In the genomic region with DNA sequence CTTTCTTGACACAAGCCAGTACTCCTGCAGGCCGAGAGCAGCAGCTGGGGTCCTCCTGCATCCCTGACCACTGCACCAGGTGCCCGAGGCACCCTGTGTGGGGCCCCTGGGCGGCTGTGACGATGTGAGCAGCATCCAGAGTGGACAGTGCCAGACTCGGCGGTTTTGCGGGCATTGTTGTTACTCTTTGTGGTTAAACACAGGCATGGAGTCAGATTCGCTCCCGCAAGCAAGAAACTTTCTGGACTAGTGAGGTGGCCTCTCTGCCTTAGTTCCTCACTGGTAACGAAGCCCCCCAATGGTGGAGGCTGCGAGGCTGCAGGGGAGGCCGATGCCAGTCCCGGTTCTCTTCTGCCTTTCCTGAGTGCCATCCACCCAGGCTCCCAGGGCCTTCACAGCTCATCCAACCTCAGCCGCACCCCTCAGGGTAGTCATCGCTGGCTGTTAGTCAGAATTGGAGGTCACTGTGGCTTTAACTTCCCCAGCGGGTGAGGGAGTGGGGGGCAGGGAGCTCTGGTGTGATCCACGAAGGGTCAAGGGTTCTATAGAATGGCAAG, we compare ENCODE assay signal across 18 cellular contexts. TPM values are rescaled to one million over a fixed set of nuclear protein-coding genes. Genes with fewer than 3 reads are reported as not detected.
DNase-seq lines count a peak whose midpoint lies in the region; ATAC-seq and TF ChIP-seq lines count a peak whose summit lies in the region.
"Had no signal": no experiment of that assay in that cellular context is flagged by ENCODE, and none has a peak within 500 bp of the region (broad histone marks: within the 10 kb centered on the region; RNA-seq: fewer than 3 reads in every experiment).

No MANE protein-coding gene starts in this region.

- intact Hi-C loops in cardiac septum (cut with DNase I): no loop called here
- intact Hi-C loops in upper lobe of right lung (cut with DNase I): loop anchor here (10.0 kb wide), 1 partner anchor 87 kb away; no protein-coding TSS in a partner anchor

- H3K36me3 ChIP-seq in right atrium auricular region (no peaks in the 10 kb centered on the region), RWPE2 (ENCODE audit: low read depth) (no peaks in the 10 kb centered on the region), upper lobe of right lung (no peaks in the 10 kb centered on the region)
- H3K36me3 ChIP-seq: right lobe of liver, uterus had no signal

- DNase-seq in cardiac septum (ENCODE audit: low spot score): peak; percentile 9
- DNase-seq in right atrium auricular region (ENCODE audit: low spot score): no peak
- DNase-seq in RWPE2 (ENCODE audit: low spot score): no peak
- peak; percentile 10 for DNase-seq in fibroblast of villous mesenchyme (ENCODE audit: low read depth)
- peak; percentile 31 for DNase-seq in upper lobe of right lung
- no peak for DNase-seq in NCI-H526 (lab: John Stamatoyannopoulos, UW)
- DNase-seq in GM13976 (ENCODE audit: low spot score): no peak
- DNase-seq: activated T-cell treated with anti-CD3 and anti-CD28 coated beads, Interleukin-2, amount 50 U/mL, for 72 hours; amygdala; NCI-H187; NCI-H774; Right ventricle myocardium superior; T-helper 9 cell; uterus had no signal

- no peak for TF ChIP-seq CTCF in right atrium auricular region (IDR thresholded peaks at IDR 0.05)
- no peak for TF ChIP-seq CTCF in RWPE2 (IDR thresholded peaks at IDR 0.05; ENCODE audit: poor library complexity, severe bottlenecking)
- TF ChIP-seq CTCF in fibroblast of villous mesenchyme (IDR thresholded peaks at IDR 0.05; ENCODE audit: insufficient read depth, low read depth, low read length): no peak
- TF ChIP-seq CTCF in upper lobe of right lung (IDR thresholded peaks at IDR 0.05): no peak
- no peak for TF ChIP-seq CTCF in GM13976 (IDR thresholded peaks at IDR 0.05; ENCODE audit: borderline replicate concordance, control extremely low read depth, extremely low read depth, insufficient read depth, missing control alignments)

- in situ Hi-C loops in GM13976 (cut with MboI; ENCODE audit: low sequenced_read_pairs, unreplicated experiment): no loop called here

- peaks cover 0 to 9% of the 10 kb centered on the region in 2 donors for H3K27me3 ChIP-seq in right atrium auricular region
- H3K27me3 ChIP-seq in RWPE2 (ENCODE audit: insufficient read depth, poor library complexity, severe bottlenecking): peaks cover 15% of the 10 kb centered on the region
- H3K27me3 ChIP-seq in upper lobe of right lung: peaks cover 52% of the 10 kb centered on the region
- H3K27me3 ChIP-seq: uterus had no signal

- H3K27ac ChIP-seq in right atrium auricular region (no peak overlapping the region), RWPE2 (ENCODE audit: poor library complexity, severe bottlenecking) (no peak overlapping the region), upper lobe of right lung (peak overlapping the region; percentile 26)
- H3K27ac ChIP-seq: A549, right lobe of liver, uterus had no signal

- ATAC-seq in RWPE2 (ENCODE audit: low read depth): peak; percentile 20; the same call in 1 of the 3 replicates
- ATAC-seq in upper lobe of right lung: no peak
- ATAC-seq in GM21723 (IDR thresholded peaks at IDR 0.05; ENCODE audit: unreplicated experiment): no peak
- ATAC-seq: A549; activated T-cell treated with anti-CD3 and anti-CD28 coated beads, Interleukin-2, amount 50 U/mL, for 72 hours; stimulated activated memory B cell treated with anti-CD40 and anti-IgM and Interleukin-4, amounts not matched to agents 10 μg/mL and 1 μg/mL and 100 μg/mL, for 72 hours had no signal

- H3K4me1 ChIP-seq in right atrium auricular region (peaks cover 0 to 29% of the 10 kb centered on the region in 2 donors), RWPE2 (ENCODE audit: insufficient read depth, poor library complexity, severe bottlenecking) (no peaks in the 10 kb centered on the region), upper lobe of right lung (peaks cover 5% of the 10 kb centered on the region)
- H3K4me1 ChIP-seq: A549 had no signal

- no peak overlapping the region for H3K4me3 ChIP-seq in right atrium auricular region
- H3K4me3 ChIP-seq in RWPE2 (ENCODE audit: severe bottlenecking): no peak overlapping the region
- no peak overlapping the region for H3K4me3 ChIP-seq in fibroblast of villous mesenchyme (ENCODE audit: low read depth, low read length)
- no peak overlapping the region for H3K4me3 ChIP-seq in upper lobe of right lung
- H3K4me3 ChIP-seq: A549, right lobe of liver, uterus had no signal

- no peaks in the 10 kb centered on the region for H3K9me3 ChIP-seq in right atrium auricular region
- no peaks in the 10 kb centered on the region for H3K9me3 ChIP-seq in RWPE2 (ENCODE audit: severe bottlenecking)
- H3K9me3 ChIP-seq in upper lobe of right lung: no peaks in the 10 kb centered on the region
- H3K9me3 ChIP-seq: A549, right lobe of liver, uterus had no signal

RNA-seq across cellular contexts. Expression of gene CLDN5, which starts 3.7 kb away (rescaled TPM):
- total RNA-seq in cardiac septum (9.3 TPM), right atrium auricular region (10 to 100 TPM; 16.7 to 44.3 TPM), fibroblast of villous mesenchyme (not detected in 2 replicates), upper lobe of right lung (274 TPM)

RNA-seq across cellular contexts. Expression of gene CDC45, which starts 48.2 kb away (rescaled TPM):
- total RNA-seq in cardiac septum (not detected), right atrium auricular region (1 to 10 TPM in 1 of 2 donors, not detected in 1; 3.3 TPM), fibroblast of villous mesenchyme (8.1 and 10.4 TPM in 2 replicates), upper lobe of right lung (0.58 TPM)

RNA-seq across cellular contexts. Expression of gene UFD1, which starts 48.9 kb away (rescaled TPM):
- total RNA-seq in cardiac septum (36.2 TPM), right atrium auricular region (10 to 100 TPM; 22.7 to 33.8 TPM), fibroblast of villous mesenchyme (44.9 and 67.3 TPM in 2 replicates), upper lobe of right lung (43.1 TPM)

Comparison
In these comparisons a context has a peak if more than half of its experiments do, and no peak if none do; other contexts are left out.
1. DNase-seq: peak in cardiac septum (single experiment), fibroblast of villous mesenchyme (single experiment) and upper lobe of right lung (single experiment); none in right atrium auricular region (single experiment), RWPE2 (single experiment), NCI-H526 (0 of 2) and GM13976 (single experiment).
2. RNA of gene CLDN5, which starts 3.7 kb away (total RNA-seq): 274 TPM in upper lobe of right lung (single experiment), 16.7 to 44.3 TPM in right atrium auricular region and 9.3 TPM in cardiac septum (single experiment); not detected in fibroblast of villous mesenchyme; every median in the first group is over 10 times any median in the second.